Comparison of ENCODE assay signal across 1 cellular context in the genomic region with DNA sequence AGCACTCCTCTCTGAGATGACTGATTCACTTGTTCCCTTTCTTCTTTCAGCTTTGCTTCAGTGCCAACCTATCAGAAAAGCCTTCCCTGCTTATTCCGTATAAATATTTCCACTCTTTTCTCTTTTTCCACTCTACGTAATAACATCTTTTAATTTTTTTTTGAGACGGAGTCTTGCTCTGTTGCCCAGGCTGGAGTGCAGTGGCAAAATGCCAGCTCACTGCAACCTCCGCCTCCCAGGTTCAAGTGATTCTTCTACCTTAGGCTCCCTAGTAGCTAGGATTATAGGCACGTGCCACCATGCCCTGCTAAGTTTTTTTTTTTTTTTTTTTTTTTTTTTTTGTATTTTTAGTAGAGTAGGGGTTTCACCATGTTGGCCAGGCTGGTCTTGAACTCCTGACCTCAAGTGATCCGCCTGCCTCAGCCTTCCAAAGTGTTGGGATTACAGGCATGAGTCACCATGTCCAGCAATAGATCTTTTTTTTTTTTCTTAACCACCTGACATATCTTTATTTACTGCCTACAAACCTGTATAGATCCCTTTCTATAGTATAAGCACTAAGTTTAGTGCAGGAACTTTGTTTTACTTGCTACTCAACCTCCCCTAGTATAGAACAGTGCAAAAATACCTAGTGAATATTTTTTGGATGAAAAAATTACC.
TF ChIP-seq lines count a peak whose summit lies in the region.

No MANE protein-coding gene starts in this region.

TF ChIP-seq in HEK293, 187 proteins besides CTCF, POLR2A, EP300 and RAD21 (continued from another document):
- TF ChIP-seq, protein P1, sequence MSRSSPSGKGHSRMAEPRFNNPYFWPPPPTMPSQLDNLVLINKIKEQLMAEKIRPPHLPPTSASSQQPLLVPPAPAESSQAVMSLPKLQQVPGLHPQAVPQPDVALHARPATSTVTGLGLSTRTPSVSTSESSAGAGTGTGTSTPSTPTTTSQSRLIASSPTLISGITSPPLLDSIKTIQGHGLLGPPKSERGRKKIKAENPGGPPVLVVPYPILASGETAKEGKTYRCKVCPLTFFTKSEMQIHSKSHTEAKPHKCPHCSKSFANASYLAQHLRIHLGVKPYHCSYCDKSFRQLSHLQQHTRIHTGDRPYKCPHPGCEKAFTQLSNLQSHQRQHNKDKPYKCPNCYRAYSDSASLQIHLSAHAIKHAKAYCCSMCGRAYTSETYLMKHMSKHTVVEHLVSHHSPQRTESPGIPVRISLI (tag by site-specific recombination; IDR thresholded peaks at IDR 0.05) = peak; percentile 82
